ENCODE assay signal across 22 cellular contexts in genomic region chr22:49954991-49955580, GRCh38. TPM values are rescaled to one million over a fixed set of nuclear protein-coding genes. Genes with fewer than 3 reads are reported as not detected.
DNase-seq lines count a peak whose midpoint lies in the region; ATAC-seq and TF ChIP-seq lines count a peak whose summit lies in the region.
"Had no signal": no experiment of that assay in that cellular context is flagged by ENCODE, and none has a peak within 500 bp of the region (broad histone marks: within the 10 kb centered on the region; RNA-seq: fewer than 3 reads in every experiment).

No MANE protein-coding gene starts in this region.

- no peaks in the 10 kb centered on the region for H3K27me3 Mint-ChIP-seq in mesothelial cell of epicardium (ENCODE audit: low read depth)
- no peaks in the 10 kb centered on the region for H3K27me3 Mint-ChIP-seq in stimulated activated memory B cell treated with anti-CD40 and anti-IgM and Interleukin-4, amounts not matched to agents 10 μg/mL and 1 μg/mL and 100 μg/mL, for 72 hours
- H3K27me3 Mint-ChIP-seq: activated naive CD8-positive, alpha-beta T cell had no signal

- H3K4me3 Mint-ChIP-seq in mesothelial cell of epicardium = no peak overlapping the region
- no peak overlapping the region for H3K4me3 Mint-ChIP-seq in stimulated activated memory B cell treated with anti-CD40 and anti-IgM and Interleukin-4, amounts not matched to agents 10 μg/mL and 1 μg/mL and 100 μg/mL, for 72 hours
- H3K4me3 Mint-ChIP-seq: activated naive CD8-positive, alpha-beta T cell had no signal

- no peaks in the 10 kb centered on the region for H3K9me3 Mint-ChIP-seq in mesothelial cell of epicardium
- no peaks in the 10 kb centered on the region for H3K9me3 Mint-ChIP-seq in stimulated activated memory B cell treated with anti-CD40 and anti-IgM and Interleukin-4, amounts not matched to agents 10 μg/mL and 1 μg/mL and 100 μg/mL, for 72 hours

- POLR2A ChIA-PET in HEK293 (lab: Yijun Ruan, JAX) = no interaction called here

- H3K36me3 ChIP-seq in HEK293 (ENCODE audit: control insufficient read depth in 2 of 2, insufficient read depth in 1 of 2, low read length in 2 of 2) = no peaks in the 10 kb centered on the region
- H3K36me3 ChIP-seq: SJSA1, uterus, WERI-Rb-1 had no signal

- CTCF ChIA-PET in HEK293 (lab: Yijun Ruan, JAX) = interaction anchor here (0.5 to 0.6 kb wide), 2 partner anchors 12 to 98 kb away, joined by 5 read pairs; no protein-coding TSS in a partner anchor

- intact Hi-C loops in Right ventricle myocardium superior (cut with DNase I) (no loop called here), sciatic nerve (cut with DNase I) (no loop called here)

- peak overlapping the region; percentile 87 for H3K27ac Mint-ChIP-seq in mesothelial cell of epicardium
- H3K27ac Mint-ChIP-seq in stimulated activated memory B cell treated with anti-CD40 and anti-IgM and Interleukin-4, amounts not matched to agents 10 μg/mL and 1 μg/mL and 100 μg/mL, for 72 hours = peak overlapping the region; percentile 77
- H3K27ac Mint-ChIP-seq: activated naive CD8-positive, alpha-beta T cell had no signal

- no peak overlapping the region for H3K4me3 ChIP-seq in HEK293 (ENCODE audit: low read depth, low read length)
- H3K4me3 ChIP-seq: SJSA1, uterus had no signal

- TF ChIP-seq CTCF in HEK293 (tag by site-specific recombination; IDR thresholded peaks at IDR 0.05) (no peak), mesothelial cell of epicardium (IDR thresholded peaks at IDR 0.05; ENCODE audit: unreplicated experiment) (no peak)

- no peaks in the 10 kb centered on the region for H3K9me3 ChIP-seq in HEK293 (ENCODE audit: control insufficient read depth, insufficient read depth, low read depth, low read length)
- H3K9me3 ChIP-seq: uterus had no signal

- ATAC-seq in Right ventricle myocardium superior (ENCODE audit: poor library complexity) = peak; percentile 2
- no peak for ATAC-seq in stimulated activated memory B cell treated with anti-CD40 and anti-IgM and Interleukin-4, amounts not matched to agents 10 μg/mL and 1 μg/mL and 100 μg/mL, for 72 hours
- ATAC-seq in GM18517 (IDR thresholded peaks at IDR 0.05; ENCODE audit: unreplicated experiment) = no peak
- ATAC-seq in HG03565 (IDR thresholded peaks at IDR 0.05; ENCODE audit: unreplicated experiment) = no peak
- no peak for ATAC-seq in sciatic nerve

- H3K4me1 Mint-ChIP-seq in mesothelial cell of epicardium = peaks cover 43% of the 10 kb centered on the region
- peaks cover 32% of the 10 kb centered on the region for H3K4me1 Mint-ChIP-seq in stimulated activated memory B cell treated with anti-CD40 and anti-IgM and Interleukin-4, amounts not matched to agents 10 μg/mL and 1 μg/mL and 100 μg/mL, for 72 hours

- peaks cover 4% of the 10 kb centered on the region; the same call in 1 of the 2 replicates for H3K4me1 ChIP-seq in HEK293 (ENCODE audit: control insufficient read depth, insufficient read depth, low read length)

- no peaks in the 10 kb centered on the region for H3K36me3 Mint-ChIP-seq in mesothelial cell of epicardium
- H3K36me3 Mint-ChIP-seq in stimulated activated memory B cell treated with anti-CD40 and anti-IgM and Interleukin-4, amounts not matched to agents 10 μg/mL and 1 μg/mL and 100 μg/mL, for 72 hours = no peaks in the 10 kb centered on the region
- H3K36me3 Mint-ChIP-seq: activated naive CD8-positive, alpha-beta T cell had no signal

- no peak overlapping the region for H3K27ac ChIP-seq in HEK293 (ENCODE audit: extremely low read depth, low read depth, low read length)
- H3K27ac ChIP-seq: KMS-11, SJSA1, WERI-Rb-1 had no signal

- peak; percentile 46 for DNase-seq in Right ventricle myocardium superior
- no peak for DNase-seq in mesothelial cell of epicardium (ENCODE audit: low spot score in 2 of 2, unreplicated experiment in 2 of 2)
- no peak for DNase-seq in DMS79 (lab: John Stamatoyannopoulos, UW)
- DNase-seq in sciatic nerve (ENCODE audit: low spot score) = no peak
- DNase-seq: activated CD4-positive, alpha-beta T cell treated with anti-CD3 and anti-CD28 coated beads, Interleukin-2, amount 50 U/mL, for 48 hours; activated T-cell treated with anti-CD3 and anti-CD28 coated beads, Interleukin-2, amount 50 U/mL, for 48 hours; AML-193; cortex of kidney; H7; NCI-H1092; OCI-M1; T-helper 2 cell; uterus; WERI-Rb-1 had no signal

TF ChIP-seq in HEK293, 187 proteins besides CTCF, POLR2A, EP300 and RAD21:
- TF ChIP-seq GLIS2 (tag by site-specific recombination; IDR thresholded peaks at IDR 0.05) (peak; percentile 53; the same call in 1 of the 2 replicates), ZIC2 (tag by site-specific recombination; IDR thresholded peaks at IDR 0.05) (peak; percentile 7; the same call in 1 of the 2 replicates), GLIS1 (tag by site-specific recombination; IDR thresholded peaks at IDR 0.05) (0 out of 2 replicates have a peak, but pooled peaks have one; percentile 13), ZNF146 (tag by site-specific recombination; IDR thresholded peaks at IDR 0.05) (no peak), ZNF211 (tag by site-specific recombination; IDR thresholded peaks at IDR 0.05; ENCODE audit: low read depth) (no peak)

RNA-seq across cellular contexts. Expression of gene PIM3, which starts 5.5 kb away (rescaled TPM):
- total RNA-seq in Right ventricle myocardium superior (61.5 TPM), mesothelial cell of epicardium (57.5 to 62.5 TPM (median 59.8 TPM) in 3 replicates), sciatic nerve (62.2 TPM)

RNA-seq across cellular contexts. Expression of gene CRELD2, which starts 36.7 kb away (rescaled TPM):
- total RNA-seq in Right ventricle myocardium superior (22.1 TPM), mesothelial cell of epicardium (41.4 to 42.2 TPM (median 41.9 TPM) in 3 replicates), sciatic nerve (35.8 TPM)

RNA-seq across cellular contexts. Expression of gene ALG12, which starts 36.8 kb away (rescaled TPM):
- total RNA-seq in Right ventricle myocardium superior (13.8 TPM), mesothelial cell of epicardium (26.4 to 30.9 TPM (median 26.8 TPM) in 3 replicates), sciatic nerve (13.6 TPM)

RNA-seq across cellular contexts. Expression of gene IL17REL, which starts 57.5 kb away (rescaled TPM):
- total RNA-seq in Right ventricle myocardium superior = not detected
- total RNA-seq in mesothelial cell of epicardium = 0.29 to 0.31 TPM (median 0.31 TPM) in 3 replicates
- total RNA-seq in sciatic nerve = not detected
- total RNA-seq: H7, kidney epithelial cell, SJSA1 had no signal
